Comparison of ENCODE assay signal across 8 cellular contexts in the genomic region with DNA sequence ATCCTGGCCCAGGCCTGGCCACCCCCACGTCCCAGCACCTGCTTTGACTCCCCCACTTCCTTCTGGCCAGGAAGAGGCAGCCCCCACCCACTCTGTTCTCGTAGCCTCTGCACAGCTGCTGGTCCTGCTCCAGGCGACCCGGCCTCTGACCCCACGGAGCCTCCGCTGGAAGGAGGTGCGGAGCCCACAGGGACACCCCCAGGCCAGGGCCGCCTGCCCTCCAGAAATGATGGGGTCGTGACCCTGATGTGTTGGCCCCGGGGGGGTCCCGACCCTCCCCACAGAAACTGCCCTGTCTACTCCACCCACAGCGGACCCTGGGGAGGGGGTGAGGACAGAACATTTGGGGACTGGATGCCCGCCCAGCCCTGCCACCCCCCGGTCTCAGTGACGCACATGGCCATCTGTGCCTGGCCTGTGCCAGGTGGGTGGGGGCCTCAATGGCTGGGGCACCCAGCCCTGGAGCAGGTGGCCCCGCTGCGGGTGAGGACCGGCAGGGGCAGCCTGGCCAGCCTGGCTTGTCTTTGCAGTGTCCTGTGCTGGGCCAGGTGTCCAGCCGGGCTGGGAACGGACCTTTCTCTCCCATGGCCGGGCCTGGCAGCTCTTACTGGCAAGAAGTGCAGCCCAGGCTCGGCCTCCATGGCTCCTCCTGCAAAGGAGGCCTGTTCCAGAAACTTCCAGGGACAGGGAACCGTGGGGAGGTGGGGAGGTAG.
DNase-seq lines count a peak whose midpoint lies in the region; ATAC-seq and TF ChIP-seq lines count a peak whose summit lies in the region.

No MANE protein-coding gene starts in this region.

- H3K23ac ChIP-seq in neuronal stem cell (ENCODE audit: low read depth, low read length, poor library complexity) = peak overlapping the region; percentile 80

- H2AFZ ChIP-seq in mammary epithelial cell (ENCODE audit: low read depth, low read length) (no peak overlapping the region), neuronal stem cell (ENCODE audit: low read length) (no peak overlapping the region)

- H3K27me3 ChIP-seq in breast epithelium (no peaks in the 10 kb centered on the region), mammary epithelial cell (ENCODE audit: insufficient read depth, low read length) (no peaks in the 10 kb centered on the region), neuronal stem cell (ENCODE audit: control insufficient read depth in 3 of 3, insufficient read depth in 3 of 3, low read depth in 1 of 3, low read length in 3 of 3) (no peaks in the 10 kb centered on the region), vagina (no peaks in the 10 kb centered on the region)
- no peaks in the 10 kb centered on the region for H3K27me3 ChIP-seq in effector memory CD4-positive, alpha-beta T cell (replicated peaks; ENCODE audit: control insufficient read depth, insufficient read depth, low read length, poor library complexity, severe bottlenecking)

- no peak for TF ChIP-seq POLR2A in breast epithelium (IDR thresholded peaks at IDR 0.05)
- TF ChIP-seq POLR2A in vagina (IDR thresholded peaks at IDR 0.05) = no peak

- H3K18ac ChIP-seq in neuronal stem cell (ENCODE audit: low read length) = peak overlapping the region; percentile 97

- H3K27ac ChIP-seq in breast epithelium (peak overlapping the region; percentile 93 to 95), mammary epithelial cell (ENCODE audit: insufficient read depth, low read depth, low read length) (no peak overlapping the region), neuronal stem cell (replicated peaks; ENCODE audit: low read length) (peak overlapping the region; percentile 46), vagina (peak overlapping the region; percentile 96)
- H3K27ac ChIP-seq in effector memory CD4-positive, alpha-beta T cell (ENCODE audit: insufficient read depth, low read length, poor library complexity, severe bottlenecking) = peak overlapping the region; percentile 58

- H3K4me1 ChIP-seq in breast epithelium = peaks cover 6 to 18% of the 10 kb centered on the region in 2 donors
- H3K4me1 ChIP-seq in mammary epithelial cell (ENCODE audit: insufficient read depth, low read length) = peaks cover 15% of the 10 kb centered on the region
- H3K4me1 ChIP-seq in effector memory CD4-positive, alpha-beta T cell (ENCODE audit: control insufficient read depth, insufficient read depth, low read length, poor library complexity, severe bottlenecking) = peaks cover 37% of the 10 kb centered on the region
- H3K4me1 ChIP-seq in neuronal stem cell (ENCODE audit: control insufficient read depth in 2 of 2, insufficient read depth in 1 of 2, low read depth in 1 of 2, low read length in 2 of 2) = peaks cover 50 to 56% of the 10 kb centered on the region in 2 donors
- H3K4me1 ChIP-seq in vagina = peaks cover 64% of the 10 kb centered on the region

- no peak for TF ChIP-seq CTCF in breast epithelium (IDR thresholded peaks at IDR 0.05)
- no peak for TF ChIP-seq CTCF in mammary epithelial cell (conservative IDR thresholded peaks at IDR 0.05 in 1 of 2, IDR thresholded peaks at IDR 0.05 in 1 of 2; ENCODE audit: extremely low read depth in 1 of 2, insufficient read depth in 1 of 2, low read depth in 1 of 2, low read length in 2 of 2)
- TF ChIP-seq CTCF in vagina (IDR thresholded peaks at IDR 0.05) = no peak

- peaks cover 10% of the 10 kb centered on the region for H3K79me1 ChIP-seq in neuronal stem cell (ENCODE audit: low read depth, low read length)

- 90% methylated on average over 12 of the region's 23 CpGs for WGBS in mammary epithelial cell (ENCODE audit: low coverage, missing lambda C conversion rate)
- WGBS in neuronal stem cell (ENCODE audit: extremely low coverage in 2 of 2, insufficient read length in 2 of 2, insufficient replicate concordance in 1 of 2), 2 donors = no CpG with 5 or more reads among the region's 23 CpGs

- in situ Hi-C loops in mammary epithelial cell (cut with MboI; ENCODE audit: low sequenced_read_pairs in 2 of 2) = no loop called here

- no peak for ATAC-seq in HG03175 (IDR thresholded peaks at IDR 0.05; ENCODE audit: unreplicated experiment)

- peak overlapping the region; percentile 71 for H3K14ac ChIP-seq in neuronal stem cell (ENCODE audit: low read length)

- no peaks in the 10 kb centered on the region for H3K9me3 ChIP-seq in breast epithelium
- no peaks in the 10 kb centered on the region for H3K9me3 ChIP-seq in mammary epithelial cell (replicated peaks; ENCODE audit: insufficient read depth, low read length)
- H3K9me3 ChIP-seq in effector memory CD4-positive, alpha-beta T cell (ENCODE audit: control insufficient read depth, low read length) = no peaks in the 10 kb centered on the region
- no peaks in the 10 kb centered on the region for H3K9me3 ChIP-seq in neuronal stem cell (replicated peaks in 1 of 2; ENCODE audit: control insufficient read depth in 2 of 2, insufficient read depth in 1 of 2, low read depth in 1 of 2, low read length in 2 of 2)
- H3K9me3 ChIP-seq in vagina = no peaks in the 10 kb centered on the region

- no peak overlapping the region for H4K91ac ChIP-seq in neuronal stem cell (ENCODE audit: low read depth, low read length, poor library complexity)

- intact Hi-C loops in breast epithelium (cut with DNase I; ENCODE audit: low total_unique reads) (no loop called here), mammary epithelial cell (cut with micrococcal nuclease) (no loop called here), vagina (cut with DNase I) (no loop called here)

- H3K4me3 ChIP-seq in breast epithelium (no peak overlapping the region), mammary epithelial cell (replicated peaks in 1 of 3; ENCODE audit: insufficient read depth in 1 of 3, low read depth in 2 of 3, low read length in 3 of 3) (no peak overlapping the region), neuronal stem cell (ENCODE audit: low read length in 2 of 2) (no peak overlapping the region), vagina (no peak overlapping the region)
- H3K4me3 ChIP-seq in effector memory CD4-positive, alpha-beta T cell (ENCODE audit: insufficient read depth, low read depth, low read length, poor library complexity, severe bottlenecking) = no peak overlapping the region

- H3K9ac ChIP-seq in mammary epithelial cell (ENCODE audit: insufficient read depth, low read length) (no peak overlapping the region), neuronal stem cell (ENCODE audit: low read depth, low read length, poor library complexity) (peak overlapping the region; percentile 84)

- CTCF ChIA-PET in mammary epithelial cell (lab: Charles Lee; ENCODE audit: low non-redundant PET) = no interaction called here

- peak overlapping the region; percentile 96 for H2BK120ac ChIP-seq in neuronal stem cell (ENCODE audit: low read depth, low read length)

- H4K8ac ChIP-seq in neuronal stem cell (ENCODE audit: low read depth, low read length) = peak overlapping the region; percentile 43

- H3K4ac ChIP-seq in neuronal stem cell (ENCODE audit: low read length) = peak overlapping the region; percentile 53

- no peak overlapping the region for H3K4me2 ChIP-seq in mammary epithelial cell (ENCODE audit: insufficient read depth, low read depth, low read length)
- no peak overlapping the region for H3K4me2 ChIP-seq in neuronal stem cell (ENCODE audit: insufficient read depth, low read length, poor library complexity, severe bottlenecking)

- peak overlapping the region; percentile 97 for H2AK5ac ChIP-seq in neuronal stem cell (ENCODE audit: low read depth, low read length)

- no peaks in the 10 kb centered on the region for H4K20me1 ChIP-seq in mammary epithelial cell (ENCODE audit: insufficient read depth, low read length)

- dilution Hi-C loops in mammary epithelial cell (cut with HindIII; ENCODE audit: low sequenced_read_pairs) = no loop called here

- no TSS peak for BruUV-seq in mammary epithelial cell (replicated peaks; lab: Mats Ljungman, UMichigan)

- H2BK12ac ChIP-seq in neuronal stem cell (ENCODE audit: low read length) = peak overlapping the region; percentile 73

- H3K36me3 ChIP-seq in breast epithelium = no peaks in the 10 kb centered on the region
- H3K36me3 ChIP-seq in mammary epithelial cell (ENCODE audit: insufficient read depth, low read length) = peaks cover 6% of the 10 kb centered on the region
- peaks cover 16% of the 10 kb centered on the region for H3K36me3 ChIP-seq in effector memory CD4-positive, alpha-beta T cell (ENCODE audit: control insufficient read depth, insufficient read depth, low read length)
- H3K36me3 ChIP-seq in neuronal stem cell (replicated peaks in 1 of 2; ENCODE audit: control insufficient read depth in 2 of 2, insufficient read depth in 2 of 2, low read length in 2 of 2) = peaks cover 11 to 16% of the 10 kb centered on the region in 2 donors
- peaks cover 0 to 16% of the 10 kb centered on the region in 2 donors for H3K36me3 ChIP-seq in vagina

- H2BK15ac ChIP-seq in neuronal stem cell (ENCODE audit: low read length) = peak overlapping the region; percentile 81

- no peak for DNase-seq in breast epithelium (ENCODE audit: low spot score in 2 of 2)
- DNase-seq in mammary epithelial cell = no peak
- DNase-seq in effector memory CD4-positive, alpha-beta T cell = no peak
- no peak for DNase-seq in neuronal stem cell (ENCODE audit: low spot score)
- DNase-seq in vagina (ENCODE audit: extremely low spot score in 2 of 2) = no peak
- DNase-seq in LoVo (ENCODE audit: low spot score) = no peak
- no peak for DNase-seq in NCI-H187 treated with DMSO at 0.1 percent for 48 hours (lab: John Stamatoyannopoulos, UW)

- H3K79me2 ChIP-seq in mammary epithelial cell (ENCODE audit: insufficient read depth, low read length) = no peaks in the 10 kb centered on the region

- H2BK5ac ChIP-seq in neuronal stem cell (ENCODE audit: low read length) = peak overlapping the region; percentile 75
